Comparison of ENCODE assay signal across 8 cellular contexts in genomic region chr1:9589144-9589718, GRCh38. TPM values are rescaled to one million over a fixed set of nuclear protein-coding genes. Genes with fewer than 3 reads are reported as not detected.
A peak's percentile ranks its signal among the peaks of the same experiment; 100 is the strongest.
DNase-seq lines count a peak whose midpoint lies in the region; ATAC-seq and TF ChIP-seq lines count a peak whose summit lies in the region.

No MANE protein-coding gene starts in this region.

- POLR2A ChIA-PET in activated CD4-positive, alpha-beta T cell treated with anti-CD3 and anti-CD28 coated beads, Interleukin-2, amount 10 ng/mL, durations not matched to agents 7 days and 5 days (lab: Charles Lee) = interaction anchor here (0.7 kb wide), 1 partner anchor 628 kb away, joined by 3 read pairs; no protein-coding TSS in a partner anchor

- no peaks in the 10 kb centered on the region for H3K9me3 ChIP-seq in endodermal cell (ENCODE audit: control insufficient read depth, low read length)
- no peaks in the 10 kb centered on the region for H3K9me3 ChIP-seq in thymus (ENCODE audit: control insufficient read depth)

- peaks cover 24% of the 10 kb centered on the region for H3K4me1 ChIP-seq in endodermal cell (ENCODE audit: control insufficient read depth, insufficient read depth, low read length)
- peaks cover 8% of the 10 kb centered on the region for H3K4me1 ChIP-seq in thymus (ENCODE audit: control insufficient read depth, insufficient read depth, low read length)

- H3K9ac ChIP-seq in endodermal cell (ENCODE audit: extremely low read depth, low read length, poor library complexity, severe bottlenecking) = peak overlapping the region; percentile 43

- ATAC-seq in GM19438 (IDR thresholded peaks at IDR 0.05; ENCODE audit: low read depth, unreplicated experiment) = peak; percentile 6

- H3K4me1 Mint-ChIP-seq in activated CD4-positive, alpha-beta T cell treated with anti-CD3 and anti-CD28 coated beads, Interleukin-2, amount 10 ng/mL, durations not matched to agents 7 days and 5 days = peaks cover 42% of the 10 kb centered on the region
- H3K4me1 Mint-ChIP-seq in endodermal cell = peaks cover 38% of the 10 kb centered on the region

- peaks cover 7% of the 10 kb centered on the region for H3K36me3 ChIP-seq in endodermal cell (ENCODE audit: control insufficient read depth, insufficient read depth, low read length)
- peaks cover 2% of the 10 kb centered on the region for H3K36me3 ChIP-seq in thymus (ENCODE audit: control insufficient read depth, insufficient read depth)

- H3K4me3 ChIP-seq in AG09309 (ENCODE audit: control insufficient read depth, low read depth, low read length) (peak overlapping the region; percentile 69), endodermal cell (ENCODE audit: low read length) (peak overlapping the region; percentile 85), thymus (ENCODE audit: low read length) (peak overlapping the region; percentile 80)

- CTCF ChIA-PET in activated CD4-positive, alpha-beta T cell treated with anti-CD3 and anti-CD28 coated beads, Interleukin-2, amount 10 ng/mL, durations not matched to agents 7 days and 5 days (lab: Charles Lee) = interaction anchor here (1.1 to 2.0 kb wide), 5 partner anchors 20 to 39 kb away, joined by 3 to 8 read pairs (median 5); no protein-coding TSS in a partner anchor

- H3K4me3 Mint-ChIP-seq in activated CD4-positive, alpha-beta T cell treated with anti-CD3 and anti-CD28 coated beads, Interleukin-2, amount 10 ng/mL, durations not matched to agents 7 days and 5 days = peak overlapping the region; percentile 79
- H3K4me3 Mint-ChIP-seq in endodermal cell = peak overlapping the region; percentile 77

- H3K27me3 ChIP-seq in endodermal cell (ENCODE audit: control insufficient read depth, insufficient read depth, low read length, poor library complexity, severe bottlenecking) (no peaks in the 10 kb centered on the region), thymus (ENCODE audit: control insufficient read depth, insufficient read depth) (no peaks in the 10 kb centered on the region)

- 2 to 4% methylated on average over 12 to 63 of the region's 63 CpGs for WGBS in endodermal cell (ENCODE audit: insufficient coverage in 1 of 2, insufficient read length in 1 of 2), 2 experiments
- WGBS in thymus = 1% methylated on average over 63 of the region's 63 CpGs

- no peak for TF ChIP-seq CTCF in AG09309 (IDR thresholded peaks at IDR 0.05; ENCODE audit: control insufficient read depth, insufficient read depth, low read depth, low read length, missing control alignments)
- no peak for TF ChIP-seq CTCF in endodermal cell (conservative IDR thresholded peaks at IDR 0.05)

- H3K27ac ChIP-seq in endodermal cell (ENCODE audit: low read depth, low read length) = no peak overlapping the region
- H3K27ac ChIP-seq in thymus (ENCODE audit: low read depth) = no peak overlapping the region

- no peaks in the 10 kb centered on the region for H3K27me3 Mint-ChIP-seq in activated CD4-positive, alpha-beta T cell treated with anti-CD3 and anti-CD28 coated beads, Interleukin-2, amount 10 ng/mL, durations not matched to agents 7 days and 5 days
- H3K27me3 Mint-ChIP-seq in endodermal cell (ENCODE audit: insufficient read depth) = no peaks in the 10 kb centered on the region

- DNase-seq in AG09309 (ENCODE audit: low read depth) (no peak), HT1080 (ENCODE audit: low read depth) (peak; percentile 24), endodermal cell (peak; percentile 73), myocyte (ENCODE audit: low read depth) (peak; percentile 49), GM19238 (ENCODE audit: insufficient read length, low spot score) (no peak)
- peak; percentile 54 for DNase-seq in activated CD4-positive, alpha-beta T cell treated with anti-CD3 and anti-CD28 coated beads, Interleukin-2, amount 10 ng/mL, durations not matched to agents 7 days and 5 days

- H3K27ac Mint-ChIP-seq in activated CD4-positive, alpha-beta T cell treated with anti-CD3 and anti-CD28 coated beads, Interleukin-2, amount 10 ng/mL, durations not matched to agents 7 days and 5 days = peak overlapping the region; percentile 84
- no peak overlapping the region for H3K27ac Mint-ChIP-seq in endodermal cell

- peaks cover 2% of the 10 kb centered on the region for H3K36me3 Mint-ChIP-seq in activated CD4-positive, alpha-beta T cell treated with anti-CD3 and anti-CD28 coated beads, Interleukin-2, amount 10 ng/mL, durations not matched to agents 7 days and 5 days (ENCODE audit: low read depth)
- H3K36me3 Mint-ChIP-seq in endodermal cell (ENCODE audit: low read depth) = peaks cover 2% of the 10 kb centered on the region

- H3K9me3 Mint-ChIP-seq in activated CD4-positive, alpha-beta T cell treated with anti-CD3 and anti-CD28 coated beads, Interleukin-2, amount 10 ng/mL, durations not matched to agents 7 days and 5 days = no peaks in the 10 kb centered on the region
- no peaks in the 10 kb centered on the region for H3K9me3 Mint-ChIP-seq in endodermal cell

RNA-seq across cellular contexts. Expression of gene TMEM201, which starts 0.5 kb away (rescaled TPM):
- 17.9 and 22.3 TPM in 2 replicates for total RNA-seq in HT1080 (2014; rRNA removed; shearing (Covaris generic))
- 18.3 and 21.8 TPM in 2 replicates for polyA plus RNA-seq in HT1080 (2015; cell fraction: cytosol; rRNA removed)
- 23.5 and 25.4 TPM in 2 replicates for polyA plus RNA-seq in HT1080 (2015; cell fraction: nucleus; rRNA removed)
- total RNA-seq in activated CD4-positive, alpha-beta T cell treated with anti-CD3 and anti-CD28 coated beads, Interleukin-2, amount 10 ng/mL, durations not matched to agents 7 days and 5 days = 10 to 100 TPM; 17.1 to 17.9 TPM
- total RNA-seq in endodermal cell (10 to 100 TPM; 24.1 TPM), myocyte (7.1 and 9.7 TPM in 2 replicates)
- 17.8 TPM for polyA plus RNA-seq in endodermal cell (2013, experiment 1 of 2)
- polyA plus RNA-seq in endodermal cell (2013, experiment 2 of 2) = 17.3 TPM
- 7.8 TPM for polyA plus RNA-seq in myocyte (2012)
- 4.4 TPM for polyA plus RNA-seq in thymus

RNA-seq across cellular contexts. Expression of gene SLC25A33, which starts 50.0 kb away (rescaled TPM):
- total RNA-seq in HT1080 (2014; rRNA removed; shearing (Covaris generic)) = 11.2 and 12.4 TPM in 2 replicates
- polyA plus RNA-seq in HT1080 (2015; cell fraction: cytosol; rRNA removed) = 6.2 and 7.7 TPM in 2 replicates
- polyA plus RNA-seq in HT1080 (2015; cell fraction: nucleus; rRNA removed) = 2.0 and 2.4 TPM in 2 replicates
- total RNA-seq in activated CD4-positive, alpha-beta T cell treated with anti-CD3 and anti-CD28 coated beads, Interleukin-2, amount 10 ng/mL, durations not matched to agents 7 days and 5 days = 1 to 10 TPM; 3.5 TPM
- total RNA-seq in endodermal cell (10 to 100 TPM in 1 of 2 donors, 1 to 10 TPM in 1; 9.6 to 13.6 TPM), myocyte (6.6 and 10.2 TPM in 2 replicates)
- polyA plus RNA-seq in endodermal cell (2013, experiment 1 of 2) = 11.0 TPM
- polyA plus RNA-seq in endodermal cell (2013, experiment 2 of 2) = 10.4 TPM
- polyA plus RNA-seq in myocyte (2012) = 2.6 TPM
- polyA plus RNA-seq in thymus = 5.8 TPM

Comparison
In these comparisons a context has a peak if more than half of its experiments do, and no peak if none do; other contexts are left out.
1. DNase-seq: peak in HT1080 (single experiment), activated CD4-positive, alpha-beta T cell treated with anti-CD3 and anti-CD28 coated beads, Interleukin-2, amount 10 ng/mL, durations not matched to agents 7 days and 5 days (single experiment), endodermal cell (single experiment) and myocyte (single experiment); none in AG09309 (single experiment) and GM19238 (single experiment).
2. Peak in every context shown above with its lines, with median percentiles within 50 percentile points of each other: H3K4me3 ChIP-seq.